ENCODE assay signal across 10 cellular contexts in the genomic region with DNA sequence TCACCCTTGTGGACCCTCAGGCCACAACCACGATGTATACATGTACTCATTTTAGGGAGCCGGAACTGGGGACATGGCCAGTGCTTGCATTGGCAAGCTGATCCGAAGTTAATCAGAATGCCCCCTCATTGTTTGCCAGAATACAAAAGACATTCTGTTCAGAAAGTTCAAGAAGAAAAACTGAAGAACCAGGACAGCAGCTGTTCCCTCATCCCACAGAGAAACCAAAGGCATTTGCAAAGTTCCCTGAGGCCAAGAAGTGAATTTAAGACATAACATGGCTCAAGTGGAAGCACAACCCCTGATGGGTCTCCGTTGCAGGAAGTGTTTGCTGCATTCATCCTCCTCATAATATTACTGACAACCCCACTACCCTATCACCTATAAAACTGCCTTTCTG.
DNase-seq lines count a peak whose midpoint lies in the region; ATAC-seq and TF ChIP-seq lines count a peak whose summit lies in the region.
"Had no signal": no experiment of that assay in that cellular context is flagged by ENCODE, and none has a peak within 500 bp of the region (broad histone marks: within the 10 kb centered on the region; RNA-seq: fewer than 3 reads in every experiment).

No MANE protein-coding gene starts in this region.

- H3K9me3 Mint-ChIP-seq in nephron: no peaks in the 10 kb centered on the region
- peaks cover 0 to 1% (median 0%) of the 10 kb centered on the region in 8 donors for H3K9me3 Mint-ChIP-seq in CD4-positive, alpha-beta memory T cell
- H3K9me3 Mint-ChIP-seq: activated T-cell treated with anti-CD3 and anti-CD28 coated beads, Interleukin-2, amount 50 U/mL, for 4 hours had no signal

- TF ChIP-seq CTCF in cardiac muscle cell (IDR thresholded peaks at IDR 0.05; ENCODE audit: low read depth, low read length): no peak
- TF ChIP-seq CTCF in epithelial cell of esophagus (IDR thresholded peaks at IDR 0.05; ENCODE audit: insufficient read depth, low read depth, low read length, missing control alignments): no peak
- TF ChIP-seq CTCF in nephron (IDR thresholded peaks at IDR 0.05; ENCODE audit: unreplicated experiment in 3 of 3): no peak

- POLR2A ChIA-PET in CD4-positive, alpha-beta memory T cell (lab: Charles Lee; ENCODE audit: partially characterized antibody): no interaction called here

- intact Hi-C loops in cardiac septum (cut with DNase I): loop anchor here (10.0 kb wide), 1 partner anchor 204 kb away; no protein-coding TSS in a partner anchor
- intact Hi-C loops in CD4-positive, alpha-beta memory T cell (cut with micrococcal nuclease): no loop called here

- peaks cover 69% of the 10 kb centered on the region for H3K4me1 Mint-ChIP-seq in nephron
- H3K4me1 Mint-ChIP-seq in CD4-positive, alpha-beta memory T cell: peaks cover 3 to 10% (median 6%) of the 10 kb centered on the region in 4 donors

- WGBS in urinary bladder: 27% methylated on average over 4 of the region's 4 CpGs

- ATAC-seq in HG02610 (IDR thresholded peaks at IDR 0.05; ENCODE audit: unreplicated experiment) (no peak), HG02840 (IDR thresholded peaks at IDR 0.05; ENCODE audit: low FRiP score, unreplicated experiment) (no peak)
- ATAC-seq: activated T-cell treated with anti-CD3 and anti-CD28 coated beads, Interleukin-2, amount 50 U/mL, for 4 hours had no signal

- H3K36me3 Mint-ChIP-seq in nephron (ENCODE audit: low read depth): no peaks in the 10 kb centered on the region
- no peaks in the 10 kb centered on the region for H3K36me3 Mint-ChIP-seq in CD4-positive, alpha-beta memory T cell

- H3K27me3 ChIP-seq in cardiac muscle cell: no peaks in the 10 kb centered on the region
- no peaks in the 10 kb centered on the region for H3K27me3 ChIP-seq in CD4-positive, alpha-beta memory T cell (ENCODE audit: insufficient read depth, low read length)

- CTCF ChIA-PET in CD4-positive, alpha-beta memory T cell (lab: Charles Lee; ENCODE audit: partially characterized antibody): interaction anchor here (1.0 kb wide), 1 partner anchor 9 kb away, joined by 3 read pairs; no protein-coding TSS in a partner anchor

- H3K4me1 ChIP-seq in cardiac muscle cell (ENCODE audit: low read depth) (peaks cover 46% of the 10 kb centered on the region), urinary bladder (ENCODE audit: insufficient read depth) (no peaks in the 10 kb centered on the region)
- H3K4me1 ChIP-seq in CD4-positive, alpha-beta memory T cell (ENCODE audit: insufficient read depth, low read length): peaks cover 7% of the 10 kb centered on the region

- no peaks in the 10 kb centered on the region for H3K9me3 ChIP-seq in cardiac muscle cell (ENCODE audit: low read depth)
- H3K9me3 ChIP-seq in CD4-positive, alpha-beta memory T cell (ENCODE audit: control insufficient read depth in 1 of 2, low read length in 2 of 2): no peaks in the 10 kb centered on the region

- peak overlapping the region; percentile 96 to 99 (median 98) for H3K27ac Mint-ChIP-seq in nephron
- H3K27ac Mint-ChIP-seq in CD4-positive, alpha-beta memory T cell: no peak overlapping the region

- H3K4me3 Mint-ChIP-seq in nephron: peak overlapping the region; percentile 89 to 95 (median 91)
- H3K4me3 Mint-ChIP-seq in CD4-positive, alpha-beta memory T cell: no peak overlapping the region
- H3K4me3 Mint-ChIP-seq: activated T-cell treated with anti-CD3 and anti-CD28 coated beads, Interleukin-2, amount 50 U/mL, for 4 hours had no signal

- H3K27ac ChIP-seq in cardiac muscle cell (peak overlapping the region; percentile 95), urinary bladder (ENCODE audit: low read depth) (peak overlapping the region; percentile 49)
- no peak overlapping the region for H3K27ac ChIP-seq in CD4-positive, alpha-beta memory T cell (ENCODE audit: low read depth, low read length)

- no peak for DNase-seq in cardiac muscle cell (ENCODE audit: low read depth in 1 of 2, low spot score in 1 of 2)
- no peak for DNase-seq in cardiac septum (ENCODE audit: low spot score)
- no peak for DNase-seq in epithelial cell of esophagus (ENCODE audit: low read depth)
- no peak for DNase-seq in CD4-positive, alpha-beta memory T cell
- DNase-seq: activated T-cell treated with anti-CD3 and anti-CD28 coated beads, Interleukin-2, amount 50 U/mL, for 4 hours; NCI-H2081 had no signal

- H3K36me3 ChIP-seq in cardiac muscle cell: no peaks in the 10 kb centered on the region
- H3K36me3 ChIP-seq in urinary bladder (ENCODE audit: insufficient read depth): no peaks in the 10 kb centered on the region
- H3K36me3 ChIP-seq in CD4-positive, alpha-beta memory T cell (ENCODE audit: insufficient read depth, low read length): no peaks in the 10 kb centered on the region

- peak overlapping the region; percentile 64 for H3K4me3 ChIP-seq in cardiac muscle cell
- H3K4me3 ChIP-seq in epithelial cell of esophagus (ENCODE audit: low read length): peak overlapping the region; percentile 62
- peak overlapping the region; percentile 44 for H3K4me3 ChIP-seq in urinary bladder (ENCODE audit: low read depth, low read length)
- no peak overlapping the region for H3K4me3 ChIP-seq in CD4-positive, alpha-beta memory T cell (ENCODE audit: low read length in 2 of 2)

- H3K27me3 Mint-ChIP-seq in nephron (ENCODE audit: low read depth): no peaks in the 10 kb centered on the region
- H3K27me3 Mint-ChIP-seq in CD4-positive, alpha-beta memory T cell: peaks cover 12 to 15% of the 10 kb centered on the region in 2 donors

Comparison
In these comparisons a context has a peak if more than half of its experiments do, and no peak if none do; other contexts are left out.
1. H3K4me3 ChIP-seq: peak in cardiac muscle cell (single experiment), epithelial cell of esophagus (single experiment) and urinary bladder (single experiment); none in CD4-positive, alpha-beta memory T cell (0 of 2).
2. H3K27ac Mint-ChIP-seq: peak in nephron (3 of 3); none in CD4-positive, alpha-beta memory T cell (0 of 7).
3. H3K4me3 Mint-ChIP-seq: peak in nephron (3 of 3); none in CD4-positive, alpha-beta memory T cell (0 of 8).